In genomic region chr1:170073893-170074249, GRCh38 we compare ENCODE assay signal across 8 cellular contexts. TPM values are rescaled to one million over a fixed set of nuclear protein-coding genes. Genes with fewer than 3 reads are reported as not detected.
DNase-seq lines count a peak whose midpoint lies in the region; ATAC-seq and TF ChIP-seq lines count a peak whose summit lies in the region.

No MANE protein-coding gene starts in this region.

- H3K4me1 Mint-ChIP-seq in GM23338 (peaks cover 11% of the 10 kb centered on the region), T-cell (peaks cover 57 to 66% (median 66%) of the 10 kb centered on the region in 3 donors)

- CTCF ChIA-PET in T-cell (lab: Charles Lee) = interaction anchor here (0.6 to 2.0 kb wide), 6 partner anchors 25 to 1240 kb away, joined by 3 to 7 read pairs (median 4); partner anchors contain the start of genes FMO4 (in 1 of the 2), GORAB (in 1 of the 2) and SCYL3 (in 1 of the 2)

- no peaks in the 10 kb centered on the region for H3K9me3 Mint-ChIP-seq in GM23338
- H3K9me3 Mint-ChIP-seq in T-cell = peaks cover 0 to 8% (median 3%) of the 10 kb centered on the region in 3 donors

- H3K36me3 ChIP-seq in GM23338 (ENCODE audit: insufficient read depth) = no peaks in the 10 kb centered on the region

- H3K27me3 ChIP-seq in GM23338 (ENCODE audit: insufficient read depth) (no peaks in the 10 kb centered on the region), foreskin keratinocyte (no peaks in the 10 kb centered on the region)

- TF ChIP-seq CTCF in GM23338 (conservative IDR thresholded peaks at IDR 0.05; ENCODE audit: low read depth in 2 of 2) (no peak), foreskin keratinocyte (conservative IDR thresholded peaks at IDR 0.05) (no peak)

- no peaks in the 10 kb centered on the region for H3F3A ChIP-seq in GM23338 (replicated peaks; ENCODE audit: low read depth)

- H3K4me3 ChIP-seq in GM23338 (peak overlapping the region; percentile 74), skeletal muscle cell (ENCODE audit: low read depth, low read length) (peak overlapping the region; percentile 84)

- H3K27me3 Mint-ChIP-seq in GM23338 (ENCODE audit: insufficient read depth, low read depth, poor library complexity) = peaks cover 7% of the 10 kb centered on the region
- H3K27me3 Mint-ChIP-seq in T-cell = no peaks in the 10 kb centered on the region

- no peaks in the 10 kb centered on the region for H4K20me1 ChIP-seq in GM23338 (replicated peaks; ENCODE audit: insufficient read depth)

- H3K4me2 ChIP-seq in GM23338 = peak overlapping the region; percentile 85

- H2AFZ ChIP-seq in GM23338 = peak overlapping the region; percentile 98

- DNase-seq in GM23338 (ENCODE audit: low spot score) (no peak), T-cell (no peak), foreskin keratinocyte (peak in 1 of 2 donors; percentile 14), skeletal muscle cell (ENCODE audit: low read depth) (no peak), germinal center (ENCODE audit: low spot score) (no peak), left lobe of liver (ENCODE audit: low spot score) (no peak)

- H3K4me3 Mint-ChIP-seq in GM23338 (peak overlapping the region; percentile 89), T-cell (peak overlapping the region; percentile 86 to 96 (median 92))

- H3K9me2 ChIP-seq in GM23338 (ENCODE audit: insufficient read depth) = no peaks in the 10 kb centered on the region

- POLR2A ChIA-PET in T-cell (lab: Charles Lee) = interaction anchor here in 1 of 2 donors (0.6 to 1.0 kb wide), 2 partner anchors 180 to 185 kb away, joined by 3 to 6 read pairs; partner anchors contain the start of gene SCYL3

- no peaks in the 10 kb centered on the region for H3K79me2 ChIP-seq in GM23338 (replicated peaks; ENCODE audit: insufficient read depth)

- no peak overlapping the region for H3K27ac ChIP-seq in GM23338 (ENCODE audit: low read depth)
- H3K27ac ChIP-seq in foreskin keratinocyte = peak overlapping the region; percentile 41

- H3K4me1 ChIP-seq in GM23338 (ENCODE audit: insufficient read depth) = peaks cover 6% of the 10 kb centered on the region
- H3K4me1 ChIP-seq in foreskin keratinocyte = peaks cover 15% of the 10 kb centered on the region

- H3K36me3 Mint-ChIP-seq in GM23338 (ENCODE audit: low read depth) = no peaks in the 10 kb centered on the region
- peaks cover 13% of the 10 kb centered on the region for H3K36me3 Mint-ChIP-seq in T-cell

- H3K27ac Mint-ChIP-seq in GM23338 (peak overlapping the region; percentile 13; the same call in 1 of the 2 replicates), T-cell (peak overlapping the region; percentile 88 to 90)

- ATAC-seq in GM23338 = peak; percentile 12
- ATAC-seq in T-cell (replicated peaks in 1 of 4) = no peak
- peak; percentile 5 for ATAC-seq in foreskin keratinocyte
- ATAC-seq in HG03520 (IDR thresholded peaks at IDR 0.05; ENCODE audit: unreplicated experiment) = no peak
- ATAC-seq in left lobe of liver = no peak
- ATAC-seq in HG02610 (IDR thresholded peaks at IDR 0.05; ENCODE audit: unreplicated experiment) = no peak

TF ChIP-seq in GM23338, 12 proteins besides CTCF, POLR2A, EP300 and RAD21 (continues in another document):
- TF ChIP-seq ZNF331 (CRISPR knock-in tag; IDR thresholded peaks at IDR 0.05; ENCODE audit: low read depth) (no peak), JUNB (IDR thresholded peaks at IDR 0.05; ENCODE audit: unreplicated experiment) (no peak), ZNF114 (CRISPR knock-in tag; IDR thresholded peaks at IDR 0.05) (no peak), EZH2phosphoT487 (IDR thresholded peaks at IDR 0.05; ENCODE audit: unreplicated experiment) (no peak), STAT1 (IDR thresholded peaks at IDR 0.05; ENCODE audit: unreplicated experiment) (no peak), ZNF462 (CRISPR knock-in tag; IDR thresholded peaks at IDR 0.05) (no peak), NANOG (IDR thresholded peaks at IDR 0.05; ENCODE audit: borderline replicate concordance) (no peak), CREB1 (CRISPR knock-in tag; IDR thresholded peaks at IDR 0.05; ENCODE audit: low read depth) (no peak), POLR2AphosphoS5 (IDR thresholded peaks at IDR 0.05; ENCODE audit: low read depth) (no peak), EZH2 (IDR thresholded peaks at IDR 0.05; ENCODE audit: low read depth, unreplicated experiment) (no peak)
- TF ChIP-seq, protein P1, sequence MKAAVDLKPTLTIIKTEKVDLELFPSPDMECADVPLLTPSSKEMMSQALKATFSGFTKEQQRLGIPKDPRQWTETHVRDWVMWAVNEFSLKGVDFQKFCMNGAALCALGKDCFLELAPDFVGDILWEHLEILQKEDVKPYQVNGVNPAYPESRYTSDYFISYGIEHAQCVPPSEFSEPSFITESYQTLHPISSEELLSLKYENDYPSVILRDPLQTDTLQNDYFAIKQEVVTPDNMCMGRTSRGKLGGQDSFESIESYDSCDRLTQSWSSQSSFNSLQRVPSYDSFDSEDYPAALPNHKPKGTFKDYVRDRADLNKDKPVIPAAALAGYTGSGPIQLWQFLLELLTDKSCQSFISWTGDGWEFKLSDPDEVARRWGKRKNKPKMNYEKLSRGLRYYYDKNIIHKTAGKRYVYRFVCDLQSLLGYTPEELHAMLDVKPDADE (IDR thresholded peaks at IDR 0.05) = no peak

RNA-seq across cellular contexts. Expression of gene KIFAP3, which starts 0.6 kb away (rescaled TPM):
- 3.1 and 5.2 TPM in 2 replicates for total RNA-seq in GM23338 (2014; rRNA removed; shearing (Covaris generic))
- polyA plus RNA-seq in GM23338 (2016; fragmentation: Nextera tagmentation; extraction: Ambion mirVana) (2.0 and 2.7 TPM in 2 replicates), foreskin keratinocyte (16.5 TPM in 2 replicates)
- total RNA-seq in T-cell (10 to 100 TPM; 13.8 to 20.2 (median 16.6) TPM), foreskin keratinocyte (26.2 and 28.9 TPM in 2 replicates), left lobe of liver (7.1 TPM)

Comparison
In these comparisons a context has a peak if more than half of its experiments do, and no peak if none do; other contexts are left out.
1. ATAC-seq: peak in GM23338 (single experiment) and foreskin keratinocyte (single experiment); none in T-cell (0 of 4), HG03520 (single experiment), left lobe of liver (single experiment) and HG02610 (single experiment).